1 cellular context compared by ENCODE assay signal in the genomic region with DNA sequence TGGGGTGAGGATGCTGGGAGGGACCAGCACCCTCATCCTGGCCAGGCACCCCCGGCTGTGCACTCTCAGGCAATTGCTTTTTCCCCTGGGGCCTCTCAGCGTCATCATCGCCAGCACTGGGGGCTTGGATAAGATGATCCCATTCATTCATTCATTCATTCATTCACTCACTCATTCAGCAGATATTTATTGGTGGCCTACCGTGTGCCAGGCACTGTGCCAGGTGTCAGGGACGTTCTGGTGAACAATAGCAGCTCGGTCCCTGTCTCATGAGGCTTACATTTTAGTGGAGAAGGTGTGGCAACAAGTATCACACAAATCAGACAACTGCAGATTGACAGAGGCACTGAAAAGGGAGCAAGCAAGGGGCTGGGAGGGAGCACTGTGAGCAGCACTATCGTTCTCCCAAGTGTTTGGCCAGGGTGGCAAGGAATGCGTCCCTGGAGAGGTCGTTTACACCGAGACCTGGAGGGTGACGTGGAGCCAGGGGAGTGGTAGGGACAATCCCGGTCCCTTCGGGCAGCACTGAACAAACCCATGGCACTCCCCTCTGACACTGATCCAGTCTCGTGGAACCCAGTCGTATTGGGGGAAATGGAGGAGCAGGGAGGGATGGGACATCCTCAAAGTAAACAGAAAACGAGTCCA.
TF ChIP-seq lines count a peak whose summit lies in the region.

No MANE protein-coding gene starts in this region.

TF ChIP-seq in H1, 55 proteins besides CTCF, POLR2A, EP300 and RAD21:
- TF ChIP-seq, protein P1, sequence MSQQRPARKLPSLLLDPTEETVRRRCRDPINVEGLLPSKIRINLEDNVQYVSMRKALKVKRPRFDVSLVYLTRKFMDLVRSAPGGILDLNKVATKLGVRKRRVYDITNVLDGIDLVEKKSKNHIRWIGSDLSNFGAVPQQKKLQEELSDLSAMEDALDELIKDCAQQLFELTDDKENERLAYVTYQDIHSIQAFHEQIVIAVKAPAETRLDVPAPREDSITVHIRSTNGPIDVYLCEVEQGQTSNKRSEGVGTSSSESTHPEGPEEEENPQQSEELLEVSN (IDR thresholded peaks at IDR 0.05), result no peak
- TF ChIP-seq SUZ12 (IDR thresholded peaks at IDR 0.05; ENCODE audit: low read length) (no peak), BACH1 (IDR thresholded peaks at IDR 0.05; ENCODE audit: low read length) (no peak), SIRT6 (IDR thresholded peaks at IDR 0.05; ENCODE audit: low read length) (no peak), TEAD4 (IDR thresholded peaks at IDR 0.05; ENCODE audit: low read depth, low read length) (no peak), GABPA (IDR thresholded peaks at IDR 0.05; ENCODE audit: borderline replicate concordance, insufficient read depth, low read length) (no peak)
- TF ChIP-seq, protein P2, sequence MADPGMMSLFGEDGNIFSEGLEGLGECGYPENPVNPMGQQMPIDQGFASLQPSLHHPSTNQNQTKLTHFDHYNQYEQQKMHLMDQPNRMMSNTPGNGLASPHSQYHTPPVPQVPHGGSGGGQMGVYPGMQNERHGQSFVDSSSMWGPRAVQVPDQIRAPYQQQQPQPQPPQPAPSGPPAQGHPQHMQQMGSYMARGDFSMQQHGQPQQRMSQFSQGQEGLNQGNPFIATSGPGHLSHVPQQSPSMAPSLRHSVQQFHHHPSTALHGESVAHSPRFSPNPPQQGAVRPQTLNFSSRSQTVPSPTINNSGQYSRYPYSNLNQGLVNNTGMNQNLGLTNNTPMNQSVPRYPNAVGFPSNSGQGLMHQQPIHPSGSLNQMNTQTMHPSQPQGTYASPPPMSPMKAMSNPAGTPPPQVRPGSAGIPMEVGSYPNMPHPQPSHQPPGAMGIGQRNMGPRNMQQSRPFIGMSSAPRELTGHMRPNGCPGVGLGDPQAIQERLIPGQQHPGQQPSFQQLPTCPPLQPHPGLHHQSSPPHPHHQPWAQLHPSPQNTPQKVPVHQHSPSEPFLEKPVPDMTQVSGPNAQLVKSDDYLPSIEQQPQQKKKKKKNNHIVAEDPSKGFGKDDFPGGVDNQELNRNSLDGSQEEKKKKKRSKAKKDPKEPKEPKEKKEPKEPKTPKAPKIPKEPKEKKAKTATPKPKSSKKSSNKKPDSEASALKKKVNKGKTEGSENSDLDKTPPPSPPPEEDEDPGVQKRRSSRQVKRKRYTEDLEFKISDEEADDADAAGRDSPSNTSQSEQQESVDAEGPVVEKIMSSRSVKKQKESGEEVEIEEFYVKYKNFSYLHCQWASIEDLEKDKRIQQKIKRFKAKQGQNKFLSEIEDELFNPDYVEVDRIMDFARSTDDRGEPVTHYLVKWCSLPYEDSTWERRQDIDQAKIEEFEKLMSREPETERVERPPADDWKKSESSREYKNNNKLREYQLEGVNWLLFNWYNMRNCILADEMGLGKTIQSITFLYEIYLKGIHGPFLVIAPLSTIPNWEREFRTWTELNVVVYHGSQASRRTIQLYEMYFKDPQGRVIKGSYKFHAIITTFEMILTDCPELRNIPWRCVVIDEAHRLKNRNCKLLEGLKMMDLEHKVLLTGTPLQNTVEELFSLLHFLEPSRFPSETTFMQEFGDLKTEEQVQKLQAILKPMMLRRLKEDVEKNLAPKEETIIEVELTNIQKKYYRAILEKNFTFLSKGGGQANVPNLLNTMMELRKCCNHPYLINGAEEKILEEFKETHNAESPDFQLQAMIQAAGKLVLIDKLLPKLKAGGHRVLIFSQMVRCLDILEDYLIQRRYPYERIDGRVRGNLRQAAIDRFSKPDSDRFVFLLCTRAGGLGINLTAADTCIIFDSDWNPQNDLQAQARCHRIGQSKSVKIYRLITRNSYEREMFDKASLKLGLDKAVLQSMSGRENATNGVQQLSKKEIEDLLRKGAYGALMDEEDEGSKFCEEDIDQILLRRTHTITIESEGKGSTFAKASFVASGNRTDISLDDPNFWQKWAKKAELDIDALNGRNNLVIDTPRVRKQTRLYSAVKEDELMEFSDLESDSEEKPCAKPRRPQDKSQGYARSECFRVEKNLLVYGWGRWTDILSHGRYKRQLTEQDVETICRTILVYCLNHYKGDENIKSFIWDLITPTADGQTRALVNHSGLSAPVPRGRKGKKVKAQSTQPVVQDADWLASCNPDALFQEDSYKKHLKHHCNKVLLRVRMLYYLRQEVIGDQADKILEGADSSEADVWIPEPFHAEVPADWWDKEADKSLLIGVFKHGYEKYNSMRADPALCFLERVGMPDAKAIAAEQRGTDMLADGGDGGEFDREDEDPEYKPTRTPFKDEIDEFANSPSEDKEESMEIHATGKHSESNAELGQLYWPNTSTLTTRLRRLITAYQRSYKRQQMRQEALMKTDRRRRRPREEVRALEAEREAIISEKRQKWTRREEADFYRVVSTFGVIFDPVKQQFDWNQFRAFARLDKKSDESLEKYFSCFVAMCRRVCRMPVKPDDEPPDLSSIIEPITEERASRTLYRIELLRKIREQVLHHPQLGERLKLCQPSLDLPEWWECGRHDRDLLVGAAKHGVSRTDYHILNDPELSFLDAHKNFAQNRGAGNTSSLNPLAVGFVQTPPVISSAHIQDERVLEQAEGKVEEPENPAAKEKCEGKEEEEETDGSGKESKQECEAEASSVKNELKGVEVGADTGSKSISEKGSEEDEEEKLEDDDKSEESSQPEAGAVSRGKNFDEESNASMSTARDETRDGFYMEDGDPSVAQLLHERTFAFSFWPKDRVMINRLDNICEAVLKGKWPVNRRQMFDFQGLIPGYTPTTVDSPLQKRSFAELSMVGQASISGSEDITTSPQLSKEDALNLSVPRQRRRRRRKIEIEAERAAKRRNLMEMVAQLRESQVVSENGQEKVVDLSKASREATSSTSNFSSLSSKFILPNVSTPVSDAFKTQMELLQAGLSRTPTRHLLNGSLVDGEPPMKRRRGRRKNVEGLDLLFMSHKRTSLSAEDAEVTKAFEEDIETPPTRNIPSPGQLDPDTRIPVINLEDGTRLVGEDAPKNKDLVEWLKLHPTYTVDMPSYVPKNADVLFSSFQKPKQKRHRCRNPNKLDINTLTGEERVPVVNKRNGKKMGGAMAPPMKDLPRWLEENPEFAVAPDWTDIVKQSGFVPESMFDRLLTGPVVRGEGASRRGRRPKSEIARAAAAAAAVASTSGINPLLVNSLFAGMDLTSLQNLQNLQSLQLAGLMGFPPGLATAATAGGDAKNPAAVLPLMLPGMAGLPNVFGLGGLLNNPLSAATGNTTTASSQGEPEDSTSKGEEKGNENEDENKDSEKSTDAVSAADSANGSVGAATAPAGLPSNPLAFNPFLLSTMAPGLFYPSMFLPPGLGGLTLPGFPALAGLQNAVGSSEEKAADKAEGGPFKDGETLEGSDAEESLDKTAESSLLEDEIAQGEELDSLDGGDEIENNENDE (IDR thresholded peaks at IDR 0.05; ENCODE audit: insufficient replicate concordance, low read length), result no peak
- TF ChIP-seq, protein P3, sequence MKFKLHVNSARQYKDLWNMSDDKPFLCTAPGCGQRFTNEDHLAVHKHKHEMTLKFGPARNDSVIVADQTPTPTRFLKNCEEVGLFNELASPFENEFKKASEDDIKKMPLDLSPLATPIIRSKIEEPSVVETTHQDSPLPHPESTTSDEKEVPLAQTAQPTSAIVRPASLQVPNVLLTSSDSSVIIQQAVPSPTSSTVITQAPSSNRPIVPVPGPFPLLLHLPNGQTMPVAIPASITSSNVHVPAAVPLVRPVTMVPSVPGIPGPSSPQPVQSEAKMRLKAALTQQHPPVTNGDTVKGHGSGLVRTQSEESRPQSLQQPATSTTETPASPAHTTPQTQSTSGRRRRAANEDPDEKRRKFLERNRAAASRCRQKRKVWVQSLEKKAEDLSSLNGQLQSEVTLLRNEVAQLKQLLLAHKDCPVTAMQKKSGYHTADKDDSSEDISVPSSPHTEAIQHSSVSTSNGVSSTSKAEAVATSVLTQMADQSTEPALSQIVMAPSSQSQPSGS (IDR thresholded peaks at IDR 0.05; ENCODE audit: low read length), result no peak
